ENCODE assay signal across 9 cellular contexts in genomic region chr15:66763186-66764066, GRCh38.
DNase-seq lines count a peak whose midpoint lies in the region; ATAC-seq and TF ChIP-seq lines count a peak whose summit lies in the region.
"Had no signal": no experiment of that assay in that cellular context is flagged by ENCODE, and none has a peak within 500 bp of the region (broad histone marks: within the 10 kb centered on the region; RNA-seq: fewer than 3 reads in every experiment).

No MANE protein-coding gene starts in this region.

- no peak overlapping the region for H3K27ac Mint-ChIP-seq in HFFc6
- H3K27ac Mint-ChIP-seq: activated CD8-positive, alpha-beta T cell treated with anti-CD3 and anti-CD28 coated beads, Interleukin-2, amount 10 ng/mL, durations not matched to agents 7 days and 5 days had no signal

- no peaks in the 10 kb centered on the region for H3K9me3 Mint-ChIP-seq in HFFc6

- H3K4me3 Mint-ChIP-seq in HFFc6: no peak overlapping the region
- H3K4me3 Mint-ChIP-seq: activated CD8-positive, alpha-beta T cell treated with anti-CD3 and anti-CD28 coated beads, Interleukin-2, amount 10 ng/mL, durations not matched to agents 7 days and 5 days had no signal

- H3K4me3 ChIP-seq in esophagus (ENCODE audit: low read depth in 1 of 2, low read length in 2 of 2) (no peak overlapping the region), mucosa of rectum (ENCODE audit: low read length in 2 of 2) (no peak overlapping the region), uterus (no peak overlapping the region)

- H3K27me3 Mint-ChIP-seq in HFFc6 (ENCODE audit: insufficient read depth): peaks cover 2% of the 10 kb centered on the region; the same call in 1 of the 2 replicates

- H3K9me3 ChIP-seq in esophagus (ENCODE audit: control insufficient read depth in 2 of 2, insufficient read depth in 1 of 2, low read depth in 1 of 2, low read length in 1 of 2): no peaks in the 10 kb centered on the region
- no peaks in the 10 kb centered on the region for H3K9me3 ChIP-seq in mucosa of rectum (ENCODE audit: control insufficient read depth in 2 of 2, low read length in 2 of 2)
- no peaks in the 10 kb centered on the region for H3K9me3 ChIP-seq in uterus

- DNase-seq in NOMO-1 treated with DMSO at 0.1 percent for 48 hours (lab: John Stamatoyannopoulos, UW; ENCODE audit: unreplicated experiment) (peak; percentile 4), NOMO-1 treated with dmso at 0.1 percent for 144 hours (lab: John Stamatoyannopoulos, UW; ENCODE audit: unreplicated experiment) (no peak), uterus (peak; percentile 66 to 72), HFFc6 (no peak)
- DNase-seq: activated CD8-positive, alpha-beta T cell treated with anti-CD3 and anti-CD28 coated beads, Interleukin-2, amount 10 ng/mL, durations not matched to agents 7 days and 5 days had no signal

- H3K27ac ChIP-seq in esophagus (ENCODE audit: low read depth in 2 of 2, low read length in 1 of 2) (peak overlapping the region; percentile 5 to 73), mucosa of rectum (ENCODE audit: low read depth in 2 of 2, low read length in 2 of 2) (peak overlapping the region; percentile 47 to 79), uterus (peak overlapping the region; percentile 66 to 79)

- H3K9ac ChIP-seq in mucosa of rectum (ENCODE audit: low read depth in 1 of 2, low read length in 2 of 2): peak overlapping the region; percentile 14 to 15

- no peaks in the 10 kb centered on the region for H3K27me3 ChIP-seq in esophagus (ENCODE audit: control insufficient read depth in 1 of 2, insufficient read depth in 2 of 2, low read length in 2 of 2)
- no peaks in the 10 kb centered on the region for H3K27me3 ChIP-seq in mucosa of rectum (ENCODE audit: control insufficient read depth in 2 of 2, insufficient read depth in 2 of 2, low read length in 2 of 2)
- no peaks in the 10 kb centered on the region for H3K27me3 ChIP-seq in uterus

- no peak for TF ChIP-seq POLR2A in uterus (IDR thresholded peaks at IDR 0.05)

- H3K36me3 Mint-ChIP-seq in HFFc6 (ENCODE audit: low read depth): no peaks in the 10 kb centered on the region; the same call in 1 of the 2 replicates

- intact Hi-C loops in uterus (cut with DNase I; ENCODE audit: low total_unique reads): no loop called here

- ATAC-seq in GM19452 (IDR thresholded peaks at IDR 0.05; ENCODE audit: unreplicated experiment): no peak
- ATAC-seq in GM21381 (IDR thresholded peaks at IDR 0.05; ENCODE audit: unreplicated experiment): no peak
- ATAC-seq: activated CD8-positive, alpha-beta T cell treated with anti-CD3 and anti-CD28 coated beads, Interleukin-2, amount 10 ng/mL, durations not matched to agents 7 days and 5 days had no signal

- H3K4me1 Mint-ChIP-seq in HFFc6 (ENCODE audit: low read depth): peaks cover 87% of the 10 kb centered on the region

- H3K4me1 ChIP-seq in esophagus (ENCODE audit: control insufficient read depth in 2 of 2, insufficient read depth in 2 of 2, low read length in 1 of 2) (peaks cover 7 to 21% of the 10 kb centered on the region in 2 donors), mucosa of rectum (ENCODE audit: control insufficient read depth in 2 of 2, insufficient read depth in 2 of 2, low read length in 2 of 2) (peaks cover 34 to 46% of the 10 kb centered on the region in 2 donors), uterus (peaks cover 0 to 25% of the 10 kb centered on the region in 2 donors)

- WGBS in esophagus, 2 donors: 20% methylated on average over 23 of the region's 23 CpGs

- TF ChIP-seq CTCF in uterus (IDR thresholded peaks at IDR 0.05): no peak
- no peak for TF ChIP-seq CTCF in HFFc6 (IDR thresholded peaks at IDR 0.05)

- H3K36me3 ChIP-seq in esophagus (ENCODE audit: control insufficient read depth in 2 of 2, insufficient read depth in 2 of 2, low read length in 1 of 2): no peaks in the 10 kb centered on the region
- H3K36me3 ChIP-seq in mucosa of rectum (ENCODE audit: control insufficient read depth in 2 of 2, insufficient read depth in 2 of 2, low read length in 2 of 2): no peaks in the 10 kb centered on the region
- no peaks in the 10 kb centered on the region for H3K36me3 ChIP-seq in uterus

Comparison
In these comparisons a context has a peak if more than half of its experiments do, and no peak if none do; other contexts are left out.
1. DNase-seq: peak in NOMO-1 treated with DMSO at 0.1 percent for 48 hours (single experiment) and uterus (2 of 2); none in NOMO-1 treated with dmso at 0.1 percent for 144 hours (single experiment) and HFFc6 (single experiment).
2. Peak in every context shown above with its lines, with median percentiles within 50 percentile points of each other: H3K27ac ChIP-seq.